8 cellular contexts compared by ENCODE assay signal in genomic region chr15:92714071-92714456, GRCh38. TPM values are rescaled to one million over a fixed set of nuclear protein-coding genes. Genes with fewer than 3 reads are reported as not detected.
DNase-seq lines count a peak whose midpoint lies in the region; ATAC-seq and TF ChIP-seq lines count a peak whose summit lies in the region.

No MANE protein-coding gene starts in this region.

- no peaks in the 10 kb centered on the region for H3K79me2 ChIP-seq in Loucy (ENCODE audit: insufficient read depth, low read length)

- TF ChIP-seq POLR2A in gastrocnemius medialis (IDR thresholded peaks at IDR 0.05), result no peak

- H4K20me1 ChIP-seq in Loucy (ENCODE audit: insufficient read depth, low read length, poor library complexity, severe bottlenecking), result no peaks in the 10 kb centered on the region

- H3K9me3 ChIP-seq in Loucy (ENCODE audit: insufficient read depth, low read depth, low read length) (no peaks in the 10 kb centered on the region), iPS-18c (ENCODE audit: control insufficient read depth, insufficient read depth, low read length) (no peaks in the 10 kb centered on the region), gastrocnemius medialis (no peaks in the 10 kb centered on the region)

- in situ Hi-C loops in brain microvascular endothelial cell (cut with HindIII; ENCODE audit: low pct_ligation_motif_present, low sequenced_read_pairs) (no loop called here), gastrocnemius medialis (cut with MboI; ENCODE audit: low sequenced_read_pairs in 4 of 4) (loop anchor here (10.0 to 25.0 kb wide), 5 partner anchors 189 to 1427 kb away; partner anchors contain the start of gene ST8SIA2 (in 2 of the 4))

- no peaks in the 10 kb centered on the region for H3K9me2 ChIP-seq in Loucy (replicated peaks; ENCODE audit: low read depth, low read length)

- H3K4me3 Mint-ChIP-seq in CD14-positive monocyte, result peak overlapping the region; percentile 82 to 97

- H3K36me3 Mint-ChIP-seq in CD14-positive monocyte, result peaks cover 11 to 16% of the 10 kb centered on the region in 2 donors

- peak overlapping the region in 1 of 7 donors; percentile 47 for H3K27ac Mint-ChIP-seq in CD14-positive monocyte

- intact Hi-C loops in CD14-positive monocyte (cut with micrococcal nuclease), result no loop called here
- intact Hi-C loops in gastrocnemius medialis (cut with DNase I; ENCODE audit: low total_unique reads), result loop anchor here (1.0 to 10.0 kb wide), 2 partner anchors 193 to 619 kb away; no protein-coding TSS in a partner anchor

- H3K27me3 ChIP-seq in Loucy (ENCODE audit: insufficient read depth, low read length, poor library complexity, severe bottlenecking) (no peaks in the 10 kb centered on the region), brain microvascular endothelial cell (replicated peaks) (no peaks in the 10 kb centered on the region), gastrocnemius medialis (no peaks in the 10 kb centered on the region)

- peak; percentile 29 for ATAC-seq in GM19372 (IDR thresholded peaks at IDR 0.05; ENCODE audit: low read depth, unreplicated experiment)
- peak; percentile 39 to 53 for ATAC-seq in gastrocnemius medialis
- ATAC-seq in HG02973 (IDR thresholded peaks at IDR 0.05; ENCODE audit: unreplicated experiment), result no peak

- H3K36me3 ChIP-seq in Loucy (ENCODE audit: insufficient read depth, low read length) (no peaks in the 10 kb centered on the region), brain microvascular endothelial cell (replicated peaks) (no peaks in the 10 kb centered on the region), gastrocnemius medialis (no peaks in the 10 kb centered on the region)

- no peak for TF ChIP-seq CTCF in CD14-positive monocyte (IDR thresholded peaks at IDR 0.05)
- no peak for TF ChIP-seq CTCF in Loucy (conservative IDR thresholded peaks at IDR 0.05; ENCODE audit: low read length)
- no peak for TF ChIP-seq CTCF in brain microvascular endothelial cell (IDR thresholded peaks at IDR 0.05; ENCODE audit: low read depth, low read length, missing control alignments)
- no peak for TF ChIP-seq CTCF in gastrocnemius medialis (IDR thresholded peaks at IDR 0.05 in 4 of 5, conservative IDR thresholded peaks at IDR 0.05 in 1 of 5)

- H3K4me3 ChIP-seq in Loucy (ENCODE audit: low read length, poor library complexity, severe bottlenecking) (no peak overlapping the region), brain microvascular endothelial cell (ENCODE audit: low read depth, low read length) (peak overlapping the region; percentile 62), iPS-18c (ENCODE audit: insufficient read depth, low read depth, low read length) (peak overlapping the region; percentile 74), gastrocnemius medialis (peak overlapping the region; percentile 63 to 89 (median 70))

- peaks cover 9% of the 10 kb centered on the region for H3K4me1 Mint-ChIP-seq in CD14-positive monocyte

- H3K4me1 ChIP-seq in Loucy (ENCODE audit: insufficient read depth, low read length, poor library complexity, severe bottlenecking), result peaks cover 7% of the 10 kb centered on the region
- peaks cover 7% of the 10 kb centered on the region in 2 donors for H3K4me1 ChIP-seq in gastrocnemius medialis

- H3K9ac ChIP-seq in Loucy (ENCODE audit: low read depth, low read length, poor library complexity, severe bottlenecking), result no peak overlapping the region

- peak overlapping the region; percentile 80; the same call in 1 of the 2 replicates for H2AFZ ChIP-seq in Loucy (ENCODE audit: low read length)

- H3K9me3 Mint-ChIP-seq in CD14-positive monocyte, result peaks cover 7 to 12% (median 10%) of the 10 kb centered on the region in 7 donors

- H3F3A ChIP-seq in Loucy (ENCODE audit: low read depth), result no peaks in the 10 kb centered on the region

- DNase-seq in CD14-positive monocyte (ENCODE audit: low spot score), result no peak
- peak; percentile 20 for DNase-seq in brain microvascular endothelial cell
- no peak for DNase-seq in gastrocnemius medialis
- DNase-seq in SIG-M5 (lab: John Stamatoyannopoulos, UW), result no peak

- H3K27ac ChIP-seq in brain microvascular endothelial cell (no peak overlapping the region), gastrocnemius medialis (peak overlapping the region; percentile 39 to 64 (median 54))

- peak overlapping the region; percentile 64 for H3K4me2 ChIP-seq in Loucy (ENCODE audit: low read depth, low read length, poor library complexity, severe bottlenecking)

- H3K27me3 Mint-ChIP-seq in CD14-positive monocyte (ENCODE audit: low read depth in 3 of 3), result peaks cover 9 to 19% (median 17%) of the 10 kb centered on the region in 3 donors

RNA-seq across cellular contexts. Expression of gene FAM174B, which starts 58.5 kb away (rescaled TPM):
- polyA plus RNA-seq in CD14-positive monocyte, result 1 to 10 TPM; 3.2 to 4.7 TPM
- total RNA-seq in gastrocnemius medialis, result 10 to 100 TPM in 3 of 4 donors, 1 to 10 TPM in 1; 7.6 to 22.5 (median 11.6) TPM
